Comparison of ENCODE assay signal across 20 cellular contexts in the genomic region with DNA sequence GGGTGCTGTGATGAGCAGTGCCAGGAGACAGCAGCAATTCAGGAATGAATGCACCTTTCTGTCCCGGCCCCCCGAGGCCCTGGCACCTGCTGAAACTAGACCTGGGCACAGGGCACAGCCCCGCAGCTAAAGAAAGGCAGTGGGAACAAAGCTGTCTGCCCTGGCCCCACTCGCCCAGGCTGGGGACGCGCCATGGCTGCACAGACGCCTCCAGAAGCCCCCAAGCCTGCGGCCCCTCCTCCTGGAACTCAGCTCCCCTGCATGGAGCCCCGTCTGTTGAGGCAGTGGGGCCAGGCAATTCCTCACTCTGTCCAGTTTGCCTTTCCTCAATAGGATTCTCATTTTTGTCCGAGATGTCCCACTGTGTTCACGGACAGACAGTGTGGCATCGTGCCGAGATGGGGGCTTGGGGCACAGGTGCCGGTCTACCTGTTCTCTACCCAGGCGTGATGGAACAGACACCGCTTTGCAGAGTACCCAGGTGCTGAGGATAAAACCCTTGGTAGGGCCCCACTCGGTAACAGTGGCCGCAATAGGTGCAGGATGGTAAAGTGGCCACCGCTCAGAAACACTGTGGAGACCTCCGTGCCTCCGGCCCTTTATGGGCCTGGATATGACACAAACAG.
"Had no signal": no experiment of that assay in that cellular context is flagged by ENCODE, and none has a peak within 500 bp of the region (broad histone marks: within the 10 kb centered on the region; RNA-seq: fewer than 3 reads in every experiment).

No MANE protein-coding gene starts in this region.

- H3K27ac Mint-ChIP-seq: activated CD4-positive, alpha-beta T cell treated with anti-CD3 and anti-CD28 coated beads, Interleukin-2, amount 10 ng/mL, durations not matched to agents 24 days and 14 days; activated CD8-positive, alpha-beta memory T cell treated with anti-CD3 and anti-CD28 coated beads, Interleukin-2, amount 10 ng/mL, durations not matched to agents 7 days and 5 days; activated naive CD4-positive, alpha-beta T cell treated with anti-CD3 and anti-CD28 coated beads for 36 hours; activated naive CD8-positive, alpha-beta T cell treated with anti-CD3 and anti-CD28 coated beads, Interleukin-2, amount 10 ng/mL, durations not matched to agents 7 days and 5 days; activated T-cell treated with anti-CD3 and anti-CD28 coated beads, Interleukin-2, amount 50 U/mL, for 24 hours; activated T-helper 1 cell treated with anti-CD3 and anti-CD28 coated beads, Interleukin-12 subunit alpha, Interleukin-12 subunit beta, Interleukin-2, Interleukin-4 antibody, amounts not matched to agents 30 ng/mL and 10 ng/mL and 1 ng/mL, durations not matched to agents 14 hours and 24 hours and 36 hours; T-helper 1 cell treated with Interleukin-12 subunit alpha and Interleukin-12 subunit beta and Interleukin-4 antibody, amounts not matched to agents 30 μg/mL and 1 μg/mL, for 36 hours had no signal

- ATAC-seq: activated CD8-positive, alpha-beta memory T cell treated with anti-CD3 and anti-CD28 coated beads, Interleukin-2, amount 10 ng/mL, durations not matched to agents 7 days and 5 days had no signal

- H3K4me1 ChIP-seq: adrenal gland had no signal

- H3K4me1 Mint-ChIP-seq: activated CD4-positive, alpha-beta T cell treated with anti-CD3 and anti-CD28 coated beads, Interleukin-2, amount 10 ng/mL, durations not matched to agents 24 days and 14 days; activated CD8-positive, alpha-beta memory T cell treated with anti-CD3 and anti-CD28 coated beads, Interleukin-2, amount 10 ng/mL, durations not matched to agents 7 days and 5 days; activated naive CD8-positive, alpha-beta T cell treated with anti-CD3 and anti-CD28 coated beads, Interleukin-2, amount 10 ng/mL, durations not matched to agents 7 days and 5 days had no signal

- H3K36me3 Mint-ChIP-seq: activated CD8-positive, alpha-beta memory T cell treated with anti-CD3 and anti-CD28 coated beads, Interleukin-2, amount 10 ng/mL, durations not matched to agents 7 days and 5 days; activated naive CD8-positive, alpha-beta T cell treated with anti-CD3 and anti-CD28 coated beads, Interleukin-2, amount 10 ng/mL, durations not matched to agents 7 days and 5 days had no signal

- H3K9me3 ChIP-seq: adrenal gland, MG63 had no signal

- H3K4me3 Mint-ChIP-seq: activated CD4-positive, alpha-beta T cell treated with anti-CD3 and anti-CD28 coated beads, Interleukin-2, amount 10 ng/mL, durations not matched to agents 24 days and 14 days; activated CD8-positive, alpha-beta memory T cell treated with anti-CD3 and anti-CD28 coated beads, Interleukin-2, amount 10 ng/mL, durations not matched to agents 7 days and 5 days; activated naive CD4-positive, alpha-beta T cell treated with anti-CD3 and anti-CD28 coated beads for 36 hours; activated naive CD8-positive, alpha-beta T cell treated with anti-CD3 and anti-CD28 coated beads, Interleukin-2, amount 10 ng/mL, durations not matched to agents 7 days and 5 days; activated T-cell treated with anti-CD3 and anti-CD28 coated beads, Interleukin-2, amount 50 U/mL, for 24 hours; activated T-helper 1 cell treated with anti-CD3 and anti-CD28 coated beads, Interleukin-12 subunit alpha, Interleukin-12 subunit beta, Interleukin-2, Interleukin-4 antibody, amounts not matched to agents 30 ng/mL and 10 ng/mL and 1 ng/mL, durations not matched to agents 14 hours and 24 hours and 36 hours; T-helper 1 cell treated with Interleukin-12 subunit alpha and Interleukin-12 subunit beta and Interleukin-4 antibody, amounts not matched to agents 30 μg/mL and 1 μg/mL, for 36 hours had no signal

- FAIRE-seq: RCC 7860 had no signal

- H3K9me3 Mint-ChIP-seq: activated CD4-positive, alpha-beta T cell treated with anti-CD3 and anti-CD28 coated beads, Interleukin-2, amount 10 ng/mL, durations not matched to agents 24 days and 14 days; activated naive CD4-positive, alpha-beta T cell treated with anti-CD3 and anti-CD28 coated beads for 36 hours; activated naive CD8-positive, alpha-beta T cell treated with anti-CD3 and anti-CD28 coated beads, Interleukin-2, amount 10 ng/mL, durations not matched to agents 7 days and 5 days; activated T-cell treated with anti-CD3 and anti-CD28 coated beads, Interleukin-2, amount 50 U/mL, for 24 hours; activated T-helper 1 cell treated with anti-CD3 and anti-CD28 coated beads, Interleukin-12 subunit alpha, Interleukin-12 subunit beta, Interleukin-2, Interleukin-4 antibody, amounts not matched to agents 30 ng/mL and 10 ng/mL and 1 ng/mL, durations not matched to agents 14 hours and 24 hours and 36 hours; T-helper 1 cell treated with Interleukin-12 subunit alpha and Interleukin-12 subunit beta and Interleukin-4 antibody, amounts not matched to agents 30 μg/mL and 1 μg/mL, for 36 hours had no signal

- H3K27ac ChIP-seq: adrenal gland had no signal

- DNase-seq: activated CD4-positive, alpha-beta T cell treated with anti-CD3 and anti-CD28 coated beads for 1 hour; activated CD4-positive, alpha-beta T cell treated with anti-CD3 and anti-CD28 coated beads, Interleukin-2, amount 10 ng/mL, durations not matched to agents 24 days and 14 days; activated CD4-positive, alpha-beta T cell treated with anti-CD3 and anti-CD28 coated beads, Interleukin-2, amount 50 U/mL, for 48 hours; activated CD8-positive, alpha-beta memory T cell treated with anti-CD3 and anti-CD28 coated beads, Interleukin-2, amount 10 ng/mL, durations not matched to agents 7 days and 5 days; activated gamma-delta T cell; activated naive CD4-positive, alpha-beta T cell treated with anti-CD3 and anti-CD28 coated beads for 36 hours; activated naive CD8-positive, alpha-beta T cell treated with anti-CD3 and anti-CD28 coated beads, Interleukin-2, amount 10 ng/mL, durations not matched to agents 7 days and 5 days; activated T-cell treated with anti-CD3 and anti-CD28 coated beads, Interleukin-2, amount 50 U/mL, for 24 hours; adrenal gland; anterior cingulate cortex; MG63; NCI-H1105 treated with DMSO at 0.1 percent for 48 hours; NCI-H1436 treated with DMSO at 0.1 percent for 48 hours; NCI-H2081; NCI-H446; NCI-H524; SHP77 treated with DMSO at 0.1 percent for 48 hours had no signal

- H3K27me3 Mint-ChIP-seq: activated CD8-positive, alpha-beta memory T cell treated with anti-CD3 and anti-CD28 coated beads, Interleukin-2, amount 10 ng/mL, durations not matched to agents 7 days and 5 days; activated naive CD8-positive, alpha-beta T cell treated with anti-CD3 and anti-CD28 coated beads, Interleukin-2, amount 10 ng/mL, durations not matched to agents 7 days and 5 days had no signal

- H3K4me3 ChIP-seq: adrenal gland, MG63 had no signal

- H3K36me3 ChIP-seq: adrenal gland, MG63 had no signal

- H3K27me3 ChIP-seq: adrenal gland, MG63 had no signal
